8 cellular contexts compared by ENCODE assay signal in the genomic region with DNA sequence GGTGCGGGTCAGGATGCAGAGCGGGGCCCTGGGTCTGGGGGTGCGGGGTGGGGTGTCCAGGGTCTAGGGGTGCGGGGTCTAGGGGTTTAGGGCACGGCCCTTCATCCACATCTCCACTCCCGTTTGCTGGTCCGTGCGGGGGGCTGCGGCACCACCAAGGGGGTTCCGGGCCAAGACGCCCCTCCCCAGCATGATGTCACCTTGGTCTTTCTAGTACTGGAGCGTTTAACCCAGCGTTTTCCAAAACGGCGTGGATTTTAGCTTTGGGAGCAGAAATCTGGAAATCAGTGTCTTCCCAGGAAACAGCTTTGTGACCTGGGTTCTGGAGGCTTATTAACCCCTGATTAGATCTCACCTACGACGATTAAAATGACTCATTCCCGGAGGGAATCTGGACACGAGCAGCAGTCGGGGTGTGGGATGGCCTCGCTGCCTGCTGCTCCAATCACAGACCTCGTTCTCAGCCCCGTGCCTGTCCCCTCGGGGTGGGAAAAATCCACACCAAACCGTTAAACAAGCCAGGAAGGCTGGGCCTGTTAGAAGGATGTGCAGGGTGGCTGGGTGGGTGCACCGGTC.
DNase-seq lines count a peak whose midpoint lies in the region; ATAC-seq and TF ChIP-seq lines count a peak whose summit lies in the region.

No MANE protein-coding gene starts in this region.

- H3K9me3 Mint-ChIP-seq in stimulated activated naive CD8-positive, alpha-beta T cell treated with anti-CD3 and anti-CD28 coated beads, Interleukin-15, amount 100 ng/mL, for 72 hours = no peaks in the 10 kb centered on the region

- H3K4me3 ChIP-seq in GM12864 (ENCODE audit: low read depth, low read length) = peak overlapping the region; percentile 57

- peak overlapping the region; percentile 85 to 88 for H3K4me3 Mint-ChIP-seq in stimulated activated naive CD8-positive, alpha-beta T cell treated with anti-CD3 and anti-CD28 coated beads, Interleukin-15, amount 100 ng/mL, for 72 hours

- peak overlapping the region; percentile 52 to 76 for H3K27ac Mint-ChIP-seq in stimulated activated naive CD8-positive, alpha-beta T cell treated with anti-CD3 and anti-CD28 coated beads, Interleukin-15, amount 100 ng/mL, for 72 hours

- peak overlapping the region; percentile 16 for H3K27ac ChIP-seq in caudate nucleus (ENCODE audit: low read depth, low read length)

- peak; percentile 41 for ATAC-seq in stimulated activated naive CD8-positive, alpha-beta T cell treated with anti-CD3 and anti-CD28 coated beads, Interleukin-15, amount 100 ng/mL, for 72 hours
- no peak for ATAC-seq in HG03521 (IDR thresholded peaks at IDR 0.05; ENCODE audit: unreplicated experiment)
- no peak for ATAC-seq in HG02588 (IDR thresholded peaks at IDR 0.05; ENCODE audit: unreplicated experiment)

- peaks cover 43% of the 10 kb centered on the region for H3K4me1 Mint-ChIP-seq in stimulated activated naive CD8-positive, alpha-beta T cell treated with anti-CD3 and anti-CD28 coated beads, Interleukin-15, amount 100 ng/mL, for 72 hours

- H3K27me3 Mint-ChIP-seq in stimulated activated naive CD8-positive, alpha-beta T cell treated with anti-CD3 and anti-CD28 coated beads, Interleukin-15, amount 100 ng/mL, for 72 hours = no peaks in the 10 kb centered on the region

- no peak for TF ChIP-seq CTCF in GM12864 (IDR thresholded peaks at IDR 0.05; ENCODE audit: low read depth, low read length, missing control alignments)

- DNase-seq in GM12864 (ENCODE audit: low read depth) = no peak
- DNase-seq in NCI-H226 = peak; percentile 68
- DNase-seq in caudate nucleus (lab: John Stamatoyannopoulos, UW) = peak in 6 of 61 donors; percentile 25 to 63 (median 40)
- peak; percentile 75 for DNase-seq in kidney tubule cell (ENCODE audit: low spot score)
- no peak for DNase-seq in stimulated activated naive CD8-positive, alpha-beta T cell treated with anti-CD3 and anti-CD28 coated beads, Interleukin-15, amount 100 ng/mL, for 72 hours
- DNase-seq in cerebellar nuclear complex (lab: John Stamatoyannopoulos, UW) = no peak

Comparison
In these comparisons a context has a peak if more than half of its experiments do, and no peak if none do; other contexts are left out.
1. DNase-seq: peak in NCI-H226 (single experiment) and kidney tubule cell (single experiment); none in GM12864 (single experiment), stimulated activated naive CD8-positive, alpha-beta T cell treated with anti-CD3 and anti-CD28 coated beads, Interleukin-15, amount 100 ng/mL, for 72 hours (0 of 2) and cerebellar nuclear complex (0 of 2).